ENCODE assay signal across 15 cellular contexts in genomic region chr3:150222646-150223045, GRCh38.
"Had no signal": no experiment of that assay in that cellular context is flagged by ENCODE, and none has a peak within 500 bp of the region (broad histone marks: within the 10 kb centered on the region; RNA-seq: fewer than 3 reads in every experiment).

No MANE protein-coding gene starts in this region.

- FAIRE-seq: keratinocyte had no signal

- H3K27me3 ChIP-seq: gastrocnemius medialis had no signal

- DNase-seq: activated CD4-positive, alpha-beta T cell treated with anti-CD3 and anti-CD28 coated beads, Interleukin-2, amount 50 U/mL, for 1 hour; activated naive CD4-positive, alpha-beta T cell treated with anti-CD3 and anti-CD28 coated beads for 36 hours; activated T-cell treated with anti-CD3 and anti-CD28 coated beads for 4 hours; effector memory CD4-positive, alpha-beta T cell; gastrocnemius medialis; heart right ventricle; mammary epithelial cell; mucosa of descending colon; naive thymus-derived CD4-positive, alpha-beta T cell had no signal

- ATAC-seq: activated CD4-positive, CD25-positive, alpha-beta regulatory T cell treated with anti-CD3 and anti-CD28 coated beads, Interleukin-2, amount 50 U/mL, for 24 hours; gastrocnemius medialis; left lobe of liver; mucosa of descending colon; naive thymus-derived CD4-positive, alpha-beta T cell; stimulated activated effector memory CD8-positive, alpha-beta T cell treated with anti-CD3 and anti-CD28 coated beads, Interleukin-12 subunit alpha, Interleukin-12 subunit beta, amount 100 ng/mL, for 72 hours had no signal

- H3K9me3 ChIP-seq: gastrocnemius medialis, mucosa of descending colon, neutrophil, thoracic aorta had no signal

- H3K4me3 ChIP-seq: gastrocnemius medialis, heart right ventricle, mucosa of descending colon, thoracic aorta had no signal

- H3K27ac ChIP-seq: gastrocnemius medialis, heart right ventricle, neutrophil, thoracic aorta had no signal

- H3K36me3 ChIP-seq: gastrocnemius medialis, heart right ventricle, neutrophil, thoracic aorta had no signal
